ENCODE assay signal across 9 cellular contexts in the genomic region with DNA sequence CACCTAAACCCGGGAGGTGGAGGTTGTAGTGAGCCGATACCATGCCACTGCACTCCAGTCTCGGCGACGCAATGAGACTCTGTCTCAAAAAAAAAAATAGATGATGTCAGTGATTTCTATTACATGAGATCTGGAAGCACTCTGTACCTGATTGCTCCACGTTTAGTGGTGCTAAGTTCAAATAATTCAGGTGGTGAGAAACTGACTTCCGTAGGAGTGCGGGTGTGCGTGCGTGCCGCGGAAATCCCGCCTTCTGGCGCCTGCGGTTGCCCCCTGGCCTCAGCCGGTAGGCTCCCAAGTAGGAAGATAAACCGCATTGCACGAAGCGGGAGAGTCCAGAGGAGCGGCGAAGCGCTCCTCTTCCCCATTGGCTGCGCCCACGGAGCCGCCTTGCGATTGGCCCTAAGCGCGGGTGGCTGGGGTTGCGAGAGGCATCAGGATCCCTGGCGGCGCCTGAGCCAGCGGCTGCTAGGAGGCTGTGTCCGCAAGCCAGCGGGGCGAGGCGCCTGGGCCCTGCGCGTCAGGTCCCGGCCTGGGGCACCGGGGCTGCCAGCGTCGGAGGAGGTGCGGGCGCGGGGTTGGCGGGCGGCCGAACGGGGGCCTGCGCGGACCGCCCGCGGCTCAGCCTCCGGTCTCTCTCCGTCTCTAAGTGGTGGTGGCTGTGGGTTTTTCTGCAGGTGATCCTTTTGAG. TPM values are rescaled to one million over a fixed set of nuclear protein-coding genes. Genes with fewer than 3 reads are reported as not detected.
DNase-seq lines count a peak whose midpoint lies in the region; ATAC-seq and TF ChIP-seq lines count a peak whose summit lies in the region.
"Not testable (repeated sequence)": the region's sequence is repeated elsewhere in the genome, so short reads cannot be mapped to it uniquely, and the experiment has no call there.
"Had no signal": no experiment of that assay in that cellular context is flagged by ENCODE, and none has a peak within 500 bp of the region (broad histone marks: within the 10 kb centered on the region; RNA-seq: fewer than 3 reads in every experiment).

No MANE protein-coding gene starts in this region.

- not testable (repeated sequence) for H3K36me3 ChIP-seq in fibroblast of lung (ENCODE audit: control insufficient read depth, insufficient read depth, low read length); right lobe of liver; smooth muscle cell (ENCODE audit: low read depth); tibial artery

- TF ChIP-seq CTCF in activated B cell treated with CpG ODN at 0.5 μM for 24 hours (IDR thresholded peaks at IDR 0.05); fibroblast of lung (conservative IDR thresholded peaks at IDR 0.05 in 1 of 2, IDR thresholded peaks at IDR 0.05 in 1 of 2; ENCODE audit: low read depth in 1 of 2, low read length in 2 of 2); right lobe of liver (IDR thresholded peaks at IDR 0.05); smooth muscle cell (IDR thresholded peaks at IDR 0.05; ENCODE audit: borderline replicate concordance, insufficient read depth, poor library complexity, severe bottlenecking); tibial artery (IDR thresholded peaks at IDR 0.05): not testable (repeated sequence)

- H3K4me3 ChIP-seq in fibroblast of lung (replicated peaks in 1 of 4; ENCODE audit: control extremely low read depth in 1 of 4, insufficient read depth in 1 of 4, low read depth in 3 of 4, low read length in 4 of 4), result peak overlapping the region in 1 of 4 experiments; percentile 33
- peak overlapping the region in 2 of 3 donors; percentile 14 to 17 for H3K4me3 ChIP-seq in right lobe of liver
- H3K4me3 ChIP-seq in smooth muscle cell, result peak overlapping the region; percentile 38
- H3K4me3 ChIP-seq in tibial artery, result peak overlapping the region; percentile 31 to 43

- peak; percentile 46 for DNase-seq in GF-D8 (lab: John Stamatoyannopoulos, UW)
- DNase-seq in NCI-H2227 treated with DMSO at 0.1 percent for 48 hours (lab: John Stamatoyannopoulos, UW), result peak; percentile 53
- DNase-seq in activated B cell treated with CpG ODN at 0.5 μM for 24 hours, result not testable (repeated sequence)
- DNase-seq in activated naive CD8-positive, alpha-beta T cell treated with anti-CD3 and anti-CD28 coated beads, Interleukin-2, amount 10 ng/mL, durations not matched to agents 7 days and 5 days, result peak; percentile 75
- peak; percentile 50 to 85 for DNase-seq in fibroblast of lung (ENCODE audit: low read depth in 2 of 2)
- DNase-seq in right lobe of liver, result peak; percentile 55 to 64 (median 59)
- DNase-seq in smooth muscle cell (lab: John Stamatoyannopoulos, UW; ENCODE audit: unreplicated experiment), result peak; percentile 30
- DNase-seq in tibial artery, result peak in 1 of 2 donors; percentile 36

- H3K36me3 Mint-ChIP-seq in activated B cell treated with CpG ODN at 0.5 μM for 24 hours (ENCODE audit: low read depth); activated naive CD8-positive, alpha-beta T cell treated with anti-CD3 and anti-CD28 coated beads, Interleukin-2, amount 10 ng/mL, durations not matched to agents 7 days and 5 days: not testable (repeated sequence)

- H4K20me1 ChIP-seq in fibroblast of lung (ENCODE audit: control insufficient read depth, extremely low read depth, insufficient read depth, low read length); smooth muscle cell (ENCODE audit: low read depth): not testable (repeated sequence)

- not testable (repeated sequence) for TF ChIP-seq POLR2A in right lobe of liver (IDR thresholded peaks at IDR 0.05)

- WGBS in right lobe of liver (ENCODE audit: insufficient coverage, low coverage, low lambda C conversion rate, missing lambda C conversion rate), result 3% methylated on average over 11 of the region's 56 CpGs
- WGBS in smooth muscle cell (ENCODE audit: low lambda C conversion rate), result 7% methylated on average over 48 of the region's 56 CpGs

- POLR2A ChIA-PET in activated B cell treated with CpG ODN at 0.5 μM for 24 hours (lab: Charles Lee); activated naive CD8-positive, alpha-beta T cell treated with anti-CD3 and anti-CD28 coated beads, Interleukin-2, amount 10 ng/mL, durations not matched to agents 7 days and 5 days (lab: Charles Lee): not testable (repeated sequence)

- CTCF ChIA-PET in activated B cell treated with CpG ODN at 0.5 μM for 24 hours (lab: Charles Lee), result not testable (repeated sequence)

- not testable (repeated sequence) for H3K27ac Mint-ChIP-seq in activated B cell treated with CpG ODN at 0.5 μM for 24 hours
- peak overlapping the region; percentile 81 for H3K27ac Mint-ChIP-seq in activated naive CD8-positive, alpha-beta T cell treated with anti-CD3 and anti-CD28 coated beads, Interleukin-2, amount 10 ng/mL, durations not matched to agents 7 days and 5 days

- peak overlapping the region; percentile 35 for H3K4me2 ChIP-seq in fibroblast of lung (ENCODE audit: extremely low read depth, insufficient read depth, low read length)
- peak overlapping the region; percentile 79 for H3K4me2 ChIP-seq in smooth muscle cell

- intact Hi-C loops in activated B cell treated with CpG ODN at 0.5 μM for 24 hours (cut with micrococcal nuclease); right lobe of liver (cut with DNase I); tibial artery (cut with DNase I; ENCODE audit: low total_unique reads): not testable (repeated sequence)

- H3K4me1 Mint-ChIP-seq in activated B cell treated with CpG ODN at 0.5 μM for 24 hours, result not testable (repeated sequence)
- H3K4me1 Mint-ChIP-seq in activated naive CD8-positive, alpha-beta T cell treated with anti-CD3 and anti-CD28 coated beads, Interleukin-2, amount 10 ng/mL, durations not matched to agents 7 days and 5 days, result peaks cover 18% of the 10 kb centered on the region

- H3F3A ChIP-seq in smooth muscle cell (ENCODE audit: low read depth), result not testable (repeated sequence)

- peak overlapping the region; percentile 28 for H3K4me3 Mint-ChIP-seq in activated B cell treated with CpG ODN at 0.5 μM for 24 hours
- H3K4me3 Mint-ChIP-seq in activated naive CD8-positive, alpha-beta T cell treated with anti-CD3 and anti-CD28 coated beads, Interleukin-2, amount 10 ng/mL, durations not matched to agents 7 days and 5 days, result peak overlapping the region; percentile 88

- not testable (repeated sequence) for H3K9me3 Mint-ChIP-seq in activated B cell treated with CpG ODN at 0.5 μM for 24 hours; activated naive CD8-positive, alpha-beta T cell treated with anti-CD3 and anti-CD28 coated beads, Interleukin-2, amount 10 ng/mL, durations not matched to agents 7 days and 5 days

- not testable (repeated sequence) for H3K27ac ChIP-seq in fibroblast of lung (ENCODE audit: insufficient read depth, low read length); right lobe of liver; smooth muscle cell (ENCODE audit: low read depth); tibial artery

- H3K9me3 ChIP-seq in fibroblast of lung (ENCODE audit: control insufficient read depth, insufficient read depth, low read depth, low read length); right lobe of liver; smooth muscle cell (replicated peaks; ENCODE audit: low read depth); tibial artery: not testable (repeated sequence)

- ATAC-seq in activated B cell treated with CpG ODN at 0.5 μM for 24 hours (ENCODE audit: low read depth) (peak; percentile 37), right lobe of liver (peak; percentile 74 to 94 (median 84))
- peak; percentile 94 for ATAC-seq in activated naive CD8-positive, alpha-beta T cell treated with anti-CD3 and anti-CD28 coated beads, Interleukin-2, amount 10 ng/mL, durations not matched to agents 7 days and 5 days (ENCODE audit: low read depth)

- H3K27me3 Mint-ChIP-seq in activated B cell treated with CpG ODN at 0.5 μM for 24 hours, result not testable (repeated sequence)
- peaks cover 14% of the 10 kb centered on the region for H3K27me3 Mint-ChIP-seq in activated naive CD8-positive, alpha-beta T cell treated with anti-CD3 and anti-CD28 coated beads, Interleukin-2, amount 10 ng/mL, durations not matched to agents 7 days and 5 days

- not testable (repeated sequence) for H3K79me2 ChIP-seq in fibroblast of lung (ENCODE audit: control insufficient read depth, insufficient read depth, low read length); smooth muscle cell (ENCODE audit: low read depth)

- not testable (repeated sequence) for H3K9ac ChIP-seq in fibroblast of lung (ENCODE audit: insufficient read depth, low read length); smooth muscle cell (ENCODE audit: low read depth)

- H3K4me1 ChIP-seq in fibroblast of lung (ENCODE audit: control insufficient read depth, extremely low read depth, insufficient read depth, low read length); right lobe of liver; smooth muscle cell (ENCODE audit: low read depth); tibial artery: not testable (repeated sequence)

- H3K27me3 ChIP-seq in fibroblast of lung (ENCODE audit: control insufficient read depth, insufficient read depth, low read length); right lobe of liver; smooth muscle cell (ENCODE audit: low read depth); tibial artery: not testable (repeated sequence)

- not testable (repeated sequence) for H2AFZ ChIP-seq in fibroblast of lung (ENCODE audit: low read length)
- H2AFZ ChIP-seq in smooth muscle cell (ENCODE audit: low read depth), result peak overlapping the region; percentile 6

RNA-seq across cellular contexts. Expression of gene GOLGA6L7, which starts 16.4 kb away (rescaled TPM):
- total RNA-seq in activated B cell treated with CpG ODN at 0.5 μM for 24 hours, result not detected in 2 replicates
- not detected for total RNA-seq in activated naive CD8-positive, alpha-beta T cell treated with anti-CD3 and anti-CD28 coated beads, Interleukin-2, amount 10 ng/mL, durations not matched to agents 7 days and 5 days
- total RNA-seq in fibroblast of lung, result not detected in 2 replicates
- polyA plus RNA-seq in fibroblast of lung, result not detected in 2 replicates
- polyA plus RNA-seq in fibroblast of lung (2012), result not detected in 2 replicates
- not detected in 2 replicates for polyA minus RNA-seq in fibroblast of lung (ENCODE audit: low replicate concordance)
- total RNA-seq in right lobe of liver, result not detected
- not detected in 2 replicates for total RNA-seq in smooth muscle cell
- polyA plus RNA-seq in smooth muscle cell, result 0.19 TPM in 1 of 2 replicates, not detected in the other
- total RNA-seq: activated CD8-positive, alpha-beta memory T cell treated with anti-CD3 and anti-CD28 coated beads for 36 hours had no signal

RNA-seq across cellular contexts. Expression of gene APBA2, which starts 53.7 kb away (rescaled TPM):
- total RNA-seq in activated B cell treated with CpG ODN at 0.5 μM for 24 hours, result not detected in 2 replicates
- total RNA-seq in activated naive CD8-positive, alpha-beta T cell treated with anti-CD3 and anti-CD28 coated beads, Interleukin-2, amount 10 ng/mL, durations not matched to agents 7 days and 5 days, result 10 to 100 TPM; 65.1 to 66.0 TPM
- 18.2 and 20.3 TPM in 2 replicates for total RNA-seq in fibroblast of lung
- 9.5 and 11.8 TPM in 2 replicates for polyA plus RNA-seq in fibroblast of lung
- 11.9 and 14.4 TPM in 2 replicates for polyA plus RNA-seq in fibroblast of lung (2012)
- 18.3 and 22.9 TPM in 2 replicates for polyA minus RNA-seq in fibroblast of lung (ENCODE audit: low replicate concordance)
- under 1 TPM; 0.51 to 0.75 (median 0.69) TPM for total RNA-seq in right lobe of liver
- 10.2 and 13.6 TPM in 2 replicates for total RNA-seq in smooth muscle cell
- 14.9 and 23.1 TPM in 2 replicates for polyA plus RNA-seq in smooth muscle cell

Comparison
In these comparisons a context has a peak if more than half of its experiments do, and no peak if none do; other contexts are left out.
1. ATAC-seq: peak in every context shown above with its lines; median percentile 94 in activated naive CD8-positive, alpha-beta T cell treated with anti-CD3 and anti-CD28 coated beads, Interleukin-2, amount 10 ng/mL, durations not matched to agents 7 days and 5 days; 84 in right lobe of liver; 37 in activated B cell treated with CpG ODN at 0.5 μM for 24 hours.